Comparison of ENCODE assay signal across 32 cellular contexts in genomic region chr10:18235477-18235876, GRCh38.
"Had no signal": no experiment of that assay in that cellular context is flagged by ENCODE, and none has a peak within 500 bp of the region (broad histone marks: within the 10 kb centered on the region; RNA-seq: fewer than 3 reads in every experiment).

No MANE protein-coding gene starts in this region.

- H3K4me3 Mint-ChIP-seq: activated B cell treated with CpG ODN at 0.5 μM for 24 hours; activated CD4-positive, alpha-beta memory T cell treated with anti-CD3 and anti-CD28 coated beads, Interleukin-2, amount 10 ng/mL, durations not matched to agents 7 days and 5 days; activated CD4-positive, alpha-beta T cell treated with anti-CD3 and anti-CD28 coated beads, Interleukin-2, amount 10 ng/mL, durations not matched to agents 7 days and 5 days; activated CD8-positive, alpha-beta memory T cell treated with anti-CD3 and anti-CD28 coated beads, Interleukin-2, amount 10 ng/mL, durations not matched to agents 7 days and 5 days; activated CD8-positive, alpha-beta T cell treated with anti-CD3 and anti-CD28 coated beads, Interleukin-2, amount 10 ng/mL, durations not matched to agents 7 days and 5 days; activated naive CD4-positive, alpha-beta T cell treated with anti-CD3 and anti-CD28 coated beads, Interleukin-2, amount 10 ng/mL, durations not matched to agents 7 days and 5 days; activated naive CD4-positive, alpha-beta T cell treated with anti-CD3 and anti-CD28 coated beads, Interleukin-2, amount 50 U/mL, for 24 hours; activated naive CD8-positive, alpha-beta T cell; activated naive CD8-positive, alpha-beta T cell treated with anti-CD3 and anti-CD28 coated beads, Interleukin-2, amount 10 ng/mL, durations not matched to agents 7 days and 5 days; activated naive CD8-positive, alpha-beta T cell treated with anti-CD3 and anti-CD28 coated beads, Interleukin-2, amount 50 U/mL, for 24 hours; activated T-cell treated with anti-CD3 and anti-CD28 coated beads, Interleukin-2, amount 50 U/mL, for 24 hours; brain; T-helper 1 cell treated with Interleukin-12 subunit alpha and Interleukin-12 subunit beta and Interleukin-4 antibody, amounts not matched to agents 30 μg/mL and 1 μg/mL, for 36 hours; T-helper 2 cell treated with Interferon-gamma antibody and Interleukin-4, amounts not matched to agents 5 μg/mL and 100 μg/mL, for 36 hours had no signal

- H3K9me3 Mint-ChIP-seq: activated B cell treated with CpG ODN at 0.5 μM for 24 hours; activated CD4-positive, alpha-beta memory T cell treated with anti-CD3 and anti-CD28 coated beads, Interleukin-2, amount 10 ng/mL, durations not matched to agents 7 days and 5 days; activated CD4-positive, alpha-beta T cell treated with anti-CD3 and anti-CD28 coated beads, Interleukin-2, amount 10 ng/mL, durations not matched to agents 7 days and 5 days; activated naive CD4-positive, alpha-beta T cell treated with anti-CD3 and anti-CD28 coated beads, Interleukin-2, amount 10 ng/mL, durations not matched to agents 7 days and 5 days; activated naive CD4-positive, alpha-beta T cell treated with anti-CD3 and anti-CD28 coated beads, Interleukin-2, amount 50 U/mL, for 24 hours; activated naive CD8-positive, alpha-beta T cell treated with anti-CD3 and anti-CD28 coated beads, Interleukin-2, amount 10 ng/mL, durations not matched to agents 7 days and 5 days; activated naive CD8-positive, alpha-beta T cell treated with anti-CD3 and anti-CD28 coated beads, Interleukin-2, amount 50 U/mL, for 24 hours; activated T-cell treated with anti-CD3 and anti-CD28 coated beads, Interleukin-2, amount 50 U/mL, for 24 hours; activated T-helper 2 cell treated with anti-CD3 and anti-CD28 coated beads, Interferon-gamma antibody, Interleukin-2, Interleukin-4, amounts not matched to agents 10 μg/mL and 5 μg/mL and 100 μg/mL, durations not matched to agents 14 hours and 24 hours and 36 hours; brain; T-helper 1 cell treated with Interleukin-12 subunit alpha and Interleukin-12 subunit beta and Interleukin-4 antibody, amounts not matched to agents 30 μg/mL and 1 μg/mL, for 36 hours; T-helper 2 cell treated with Interferon-gamma antibody and Interleukin-4, amounts not matched to agents 5 μg/mL and 100 μg/mL, for 36 hours had no signal

- H3K27me3 Mint-ChIP-seq: activated B cell treated with CpG ODN at 0.5 μM for 24 hours; activated CD4-positive, alpha-beta memory T cell treated with anti-CD3 and anti-CD28 coated beads, Interleukin-2, amount 10 ng/mL, durations not matched to agents 7 days and 5 days; activated CD4-positive, alpha-beta T cell treated with anti-CD3 and anti-CD28 coated beads, Interleukin-2, amount 10 ng/mL, durations not matched to agents 7 days and 5 days; activated CD8-positive, alpha-beta memory T cell treated with anti-CD3 and anti-CD28 coated beads, Interleukin-2, amount 10 ng/mL, durations not matched to agents 7 days and 5 days; activated naive CD4-positive, alpha-beta T cell treated with anti-CD3 and anti-CD28 coated beads, Interleukin-2, amount 10 ng/mL, durations not matched to agents 7 days and 5 days; activated naive CD8-positive, alpha-beta T cell treated with anti-CD3 and anti-CD28 coated beads, Interleukin-2, amount 10 ng/mL, durations not matched to agents 7 days and 5 days had no signal

- H3K4me3 ChIP-seq: ascending aorta, cardiac muscle cell had no signal

- H3K36me3 ChIP-seq: ascending aorta, cardiac muscle cell had no signal

- ATAC-seq: activated CD8-positive, alpha-beta memory T cell treated with anti-CD3 and anti-CD28 coated beads, Interleukin-2, amount 10 ng/mL, durations not matched to agents 7 days and 5 days; activated CD8-positive, alpha-beta T cell treated with anti-CD3 and anti-CD28 coated beads, Interleukin-2, amount 10 ng/mL, durations not matched to agents 7 days and 5 days; activated naive CD8-positive, alpha-beta T cell treated with anti-CD3 and anti-CD28 coated beads, Interleukin-2, amount 50 U/mL, for 24 hours had no signal

- DNase-seq: activated B cell treated with CpG ODN at 0.5 μM for 24 hours; activated CD4-positive, alpha-beta memory T cell treated with anti-CD3 and anti-CD28 coated beads, Interleukin-2, amount 10 ng/mL, durations not matched to agents 7 days and 5 days; activated CD4-positive, alpha-beta T cell treated with anti-CD3 and anti-CD28 coated beads for 4 hours; activated CD4-positive, alpha-beta T cell treated with anti-CD3 and anti-CD28 coated beads, Interleukin-2, amount 10 ng/mL, durations not matched to agents 7 days and 5 days; activated CD4-positive, alpha-beta T cell treated with anti-CD3 and anti-CD28 coated beads, Interleukin-2, amount 50 U/mL, for 48 hours; activated CD4-positive, CD25-positive, alpha-beta regulatory T cell treated with anti-CD3 and anti-CD28 coated beads, Interleukin-2, amount 50 U/mL, for 72 hours; activated CD8-positive, alpha-beta memory T cell treated with anti-CD3 and anti-CD28 coated beads for 24 hours; activated CD8-positive, alpha-beta memory T cell treated with anti-CD3 and anti-CD28 coated beads, Interleukin-2, amount 10 ng/mL, durations not matched to agents 7 days and 5 days; activated CD8-positive, alpha-beta memory T cell treated with anti-CD3 and anti-CD28 coated beads, Interleukin-2, amount 50 U/mL, for 48 hours; activated CD8-positive, alpha-beta T cell treated with anti-CD3 and anti-CD28 coated beads, Interleukin-2, amount 10 ng/mL, durations not matched to agents 7 days and 5 days; activated effector memory CD4-positive, alpha-beta T cell treated with Interleukin-2 at 50 U/mL for 16 hours; activated gamma-delta T cell; activated naive CD4-positive, alpha-beta T cell treated with anti-CD3 and anti-CD28 coated beads, Interleukin-2, amount 10 ng/mL, durations not matched to agents 7 days and 5 days; activated naive CD4-positive, alpha-beta T cell treated with Interleukin-2 at 50 U/mL for 16 hours; activated naive CD8-positive, alpha-beta T cell treated with anti-CD3 and anti-CD28 coated beads, Interleukin-2, amount 10 ng/mL, durations not matched to agents 7 days and 5 days; activated naive CD8-positive, alpha-beta T cell treated with anti-CD3 and anti-CD28 coated beads, Interleukin-2, amount 50 U/mL, for 24 hours; activated T-cell treated with anti-CD3 and anti-CD28 coated beads, Interleukin-2, amount 50 U/mL, for 24 hours; activated T-cell treated with anti-CD3 and anti-CD28 coated beads, Interleukin-2, amount 50 U/mL, for 48 hours; central memory CD4-positive, alpha-beta T cell; SW 1271; T-helper 1 cell; T-helper 2 cell; T-helper 9 cell had no signal

- H3K9me3 ChIP-seq: ascending aorta had no signal

- H3K36me3 Mint-ChIP-seq: activated CD8-positive, alpha-beta memory T cell treated with anti-CD3 and anti-CD28 coated beads, Interleukin-2, amount 10 ng/mL, durations not matched to agents 7 days and 5 days; activated naive CD4-positive, alpha-beta T cell treated with anti-CD3 and anti-CD28 coated beads, Interleukin-2, amount 10 ng/mL, durations not matched to agents 7 days and 5 days; activated naive CD4-positive, alpha-beta T cell treated with anti-CD3 and anti-CD28 coated beads, Interleukin-2, amount 50 U/mL, for 24 hours; activated naive CD8-positive, alpha-beta T cell; activated naive CD8-positive, alpha-beta T cell treated with anti-CD3 and anti-CD28 coated beads, Interleukin-2, amount 10 ng/mL, durations not matched to agents 7 days and 5 days; brain had no signal

- H3K4me1 Mint-ChIP-seq: activated B cell treated with CpG ODN at 0.5 μM for 24 hours; activated CD4-positive, alpha-beta memory T cell treated with anti-CD3 and anti-CD28 coated beads, Interleukin-2, amount 10 ng/mL, durations not matched to agents 7 days and 5 days; activated CD4-positive, alpha-beta T cell treated with anti-CD3 and anti-CD28 coated beads, Interleukin-2, amount 10 ng/mL, durations not matched to agents 7 days and 5 days; activated CD8-positive, alpha-beta memory T cell treated with anti-CD3 and anti-CD28 coated beads, Interleukin-2, amount 10 ng/mL, durations not matched to agents 7 days and 5 days; activated naive CD4-positive, alpha-beta T cell treated with anti-CD3 and anti-CD28 coated beads, Interleukin-2, amount 10 ng/mL, durations not matched to agents 7 days and 5 days; activated naive CD4-positive, alpha-beta T cell treated with anti-CD3 and anti-CD28 coated beads, Interleukin-2, amount 50 U/mL, for 24 hours; activated naive CD8-positive, alpha-beta T cell treated with anti-CD3 and anti-CD28 coated beads, Interleukin-2, amount 10 ng/mL, durations not matched to agents 7 days and 5 days; activated naive CD8-positive, alpha-beta T cell treated with anti-CD3 and anti-CD28 coated beads, Interleukin-2, amount 50 U/mL, for 24 hours had no signal

- H3K27me3 ChIP-seq: ascending aorta, cardiac muscle cell had no signal

- H3K27ac ChIP-seq: ascending aorta, cardiac muscle cell, VCaP had no signal

- H3K27ac Mint-ChIP-seq: activated B cell treated with CpG ODN at 0.5 μM for 24 hours; activated CD4-positive, alpha-beta memory T cell treated with anti-CD3 and anti-CD28 coated beads, Interleukin-2, amount 10 ng/mL, durations not matched to agents 7 days and 5 days; activated CD4-positive, alpha-beta T cell treated with anti-CD3 and anti-CD28 coated beads, Interleukin-2, amount 10 ng/mL, durations not matched to agents 7 days and 5 days; activated CD8-positive, alpha-beta memory T cell treated with anti-CD3 and anti-CD28 coated beads, Interleukin-2, amount 10 ng/mL, durations not matched to agents 7 days and 5 days; activated CD8-positive, alpha-beta T cell treated with anti-CD3 and anti-CD28 coated beads, Interleukin-2, amount 10 ng/mL, durations not matched to agents 7 days and 5 days; activated naive CD4-positive, alpha-beta T cell treated with anti-CD3 and anti-CD28 coated beads, Interleukin-2, amount 10 ng/mL, durations not matched to agents 7 days and 5 days; activated naive CD4-positive, alpha-beta T cell treated with anti-CD3 and anti-CD28 coated beads, Interleukin-2, amount 50 U/mL, for 24 hours; activated naive CD8-positive, alpha-beta T cell; activated naive CD8-positive, alpha-beta T cell treated with anti-CD3 and anti-CD28 coated beads, Interleukin-2, amount 10 ng/mL, durations not matched to agents 7 days and 5 days; activated naive CD8-positive, alpha-beta T cell treated with anti-CD3 and anti-CD28 coated beads, Interleukin-2, amount 50 U/mL, for 24 hours; activated T-cell treated with anti-CD3 and anti-CD28 coated beads, Interleukin-2, amount 50 U/mL, for 24 hours; activated T-helper 2 cell treated with anti-CD3 and anti-CD28 coated beads, Interferon-gamma antibody, Interleukin-2, Interleukin-4, amounts not matched to agents 10 μg/mL and 5 μg/mL and 100 μg/mL, durations not matched to agents 14 hours and 24 hours and 36 hours; brain; T-helper 1 cell treated with Interleukin-12 subunit alpha and Interleukin-12 subunit beta and Interleukin-4 antibody, amounts not matched to agents 30 μg/mL and 1 μg/mL, for 36 hours; T-helper 2 cell treated with Interferon-gamma antibody and Interleukin-4, amounts not matched to agents 5 μg/mL and 100 μg/mL, for 36 hours had no signal
